Comparison of ENCODE assay signal across 8 cellular contexts in the genomic region with DNA sequence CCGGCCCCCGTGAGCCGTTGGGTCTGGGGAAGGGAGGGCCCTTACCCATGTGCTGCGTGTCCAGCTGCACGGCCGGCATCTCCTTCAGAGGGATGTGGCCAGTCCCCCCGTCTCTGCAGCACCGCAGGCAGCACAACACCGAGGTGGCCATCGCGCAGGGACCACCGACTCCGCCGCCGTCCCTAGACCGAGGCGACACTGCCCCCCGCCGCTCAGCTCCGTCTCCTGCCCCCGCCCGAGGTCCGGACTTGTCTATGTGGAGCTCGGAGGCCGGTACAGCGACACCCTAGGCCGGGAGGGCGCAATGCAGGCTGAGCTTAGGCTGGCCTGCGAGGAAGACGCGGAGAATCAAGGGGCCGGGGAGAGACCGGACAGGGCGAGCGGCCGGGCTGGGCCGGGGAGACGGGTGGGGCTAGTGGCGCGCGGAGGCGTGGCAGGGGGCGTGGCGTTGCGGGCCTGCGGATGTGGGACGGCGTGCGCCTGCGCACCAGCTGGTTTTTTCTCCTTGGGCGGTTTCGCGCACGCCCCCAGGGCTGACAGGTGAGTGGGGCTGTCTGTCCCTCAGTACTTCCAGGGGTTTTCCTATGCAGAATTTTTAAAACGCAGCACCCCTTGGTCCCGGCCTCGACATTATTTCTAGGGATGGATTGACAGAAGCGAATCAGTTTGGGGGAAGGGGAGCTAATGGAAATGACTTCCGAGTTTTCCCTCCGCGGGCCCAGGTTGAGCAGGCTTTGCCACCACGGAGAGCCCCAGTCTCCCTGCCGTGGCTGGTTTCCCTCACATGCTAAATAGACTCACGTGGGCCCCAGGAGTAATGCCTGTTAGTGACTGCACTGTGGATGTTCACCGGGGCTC. TPM values are rescaled to one million over a fixed set of nuclear protein-coding genes. Genes with fewer than 3 reads are reported as not detected.
DNase-seq lines count a peak whose midpoint lies in the region; ATAC-seq, FAIRE-seq and TF ChIP-seq lines count a peak whose summit lies in the region.

A gene with protein sequence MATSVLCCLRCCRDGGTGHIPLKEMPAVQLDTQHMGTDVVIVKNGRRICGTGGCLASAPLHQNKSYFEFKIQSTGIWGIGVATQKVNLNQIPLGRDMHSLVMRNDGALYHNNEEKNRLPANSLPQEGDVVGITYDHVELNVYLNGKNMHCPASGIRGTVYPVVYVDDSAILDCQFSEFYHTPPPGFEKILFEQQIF (minus strand): TSS at position 256 of the 858 bp plus-strand sequence. CDS start 105 bp downstream, at position 151.

- peak within 1 kb of the TSS; percentile 76 for H3K4me3 ChIP-seq in LNCaP clone FGC (ENCODE audit: low read depth, low read length)
- H3K4me3 ChIP-seq in fibroblast of pulmonary artery (replicated peaks; ENCODE audit: low read depth, low read length) = peak within 1 kb of the TSS; percentile 93

- peak within 1 kb of the TSS; percentile 85 for H3K4me3 Mint-ChIP-seq in activated T-helper 2 cell treated with anti-CD3 and anti-CD28 coated beads, Interferon-gamma antibody, Interleukin-2, Interleukin-4, amounts not matched to agents 10 μg/mL and 5 μg/mL and 100 μg/mL, durations not matched to agents 14 hours and 24 hours and 36 hours (ENCODE audit: low read depth)
- H3K4me3 Mint-ChIP-seq in natural killer cell = peak within 1 kb of the TSS; percentile 93

- no peaks in the 10 kb centered on the region for H3K9me3 Mint-ChIP-seq in activated T-helper 2 cell treated with anti-CD3 and anti-CD28 coated beads, Interferon-gamma antibody, Interleukin-2, Interleukin-4, amounts not matched to agents 10 μg/mL and 5 μg/mL and 100 μg/mL, durations not matched to agents 14 hours and 24 hours and 36 hours
- H3K9me3 Mint-ChIP-seq in natural killer cell = no peaks in the 10 kb centered on the region

- DNase-seq in G401 (ENCODE audit: low spot score) = peak; percentile 99
- DNase-seq in H54 (ENCODE audit: insufficient read length, low spot score) = peak; percentile 73
- peak; percentile 86 for DNase-seq in LNCaP clone FGC (ENCODE audit: low read depth)
- DNase-seq in RPMI8226 = peak; percentile 94
- peak; percentile 92 for DNase-seq in activated T-helper 2 cell treated with anti-CD3 and anti-CD28 coated beads, Interferon-gamma antibody, Interleukin-2, Interleukin-4, amounts not matched to agents 10 μg/mL and 5 μg/mL and 100 μg/mL, durations not matched to agents 14 hours and 24 hours and 36 hours (ENCODE audit: low spot score)
- peak; percentile 99 for DNase-seq in fibroblast of pulmonary artery (ENCODE audit: low read depth)
- peak; percentile 97 for DNase-seq in natural killer cell
- DNase-seq in stimulated activated naive CD4-positive, alpha-beta T cell (lab: John Stamatoyannopoulos, UW) = peak; percentile 80 to 92 (median 88)

- TF ChIP-seq POLR2A in H54 (IDR thresholded peaks at IDR 0.05; ENCODE audit: low read depth, low read length) = peak; percentile 68

- intact Hi-C loops in activated T-helper 2 cell treated with anti-CD3 and anti-CD28 coated beads, Interferon-gamma antibody, Interleukin-2, Interleukin-4, amounts not matched to agents 10 μg/mL and 5 μg/mL and 100 μg/mL, durations not matched to agents 14 hours and 24 hours and 36 hours (cut with micrococcal nuclease) = loop anchor here (1.0 to 5.0 kb wide), 4 partner anchors 144 to 976 kb away; partner anchors contain the start of genes EBPL and KPNA3
- intact Hi-C loops in natural killer cell (cut with micrococcal nuclease) = loop anchor here (1.0 to 5.0 kb wide), 7 partner anchors 61 to 1866 kb away; partner anchors contain the start of genes DHRS12, INTS6, KPNA3 and TRIM13

- peak; percentile 91 for FAIRE-seq in H54 (lab: Jason Lieb, UNC)

- peaks cover 4% of the 10 kb centered on the region for H3K27me3 Mint-ChIP-seq in activated T-helper 2 cell treated with anti-CD3 and anti-CD28 coated beads, Interferon-gamma antibody, Interleukin-2, Interleukin-4, amounts not matched to agents 10 μg/mL and 5 μg/mL and 100 μg/mL, durations not matched to agents 14 hours and 24 hours and 36 hours (ENCODE audit: low read depth)
- H3K27me3 Mint-ChIP-seq in natural killer cell (ENCODE audit: low read depth in 2 of 2) = no peaks in the 10 kb centered on the region

- in situ Hi-C loops in G401 (cut with HindIII; ENCODE audit: low sequenced_read_pairs) = no loop called here

- TF ChIP-seq CTCF in LNCaP clone FGC (IDR thresholded peaks at IDR 0.05; ENCODE audit: control insufficient read depth, extremely low read depth, insufficient read depth) = peak; percentile 81
- TF ChIP-seq CTCF in fibroblast of pulmonary artery (IDR thresholded peaks at IDR 0.05; ENCODE audit: low read length, missing control alignments) = peak; percentile 75
- TF ChIP-seq CTCF in natural killer cell (IDR thresholded peaks at IDR 0.05) = peak; percentile 78

- peak within 1 kb of the TSS; percentile 84 for H3K27ac Mint-ChIP-seq in activated T-helper 2 cell treated with anti-CD3 and anti-CD28 coated beads, Interferon-gamma antibody, Interleukin-2, Interleukin-4, amounts not matched to agents 10 μg/mL and 5 μg/mL and 100 μg/mL, durations not matched to agents 14 hours and 24 hours and 36 hours
- peak within 1 kb of the TSS; percentile 79 to 91 for H3K27ac Mint-ChIP-seq in natural killer cell

- peak; percentile 95 to 99 (median 97) for ATAC-seq in natural killer cell

- peaks cover 9% of the 10 kb centered on the region for H3K4me1 Mint-ChIP-seq in activated T-helper 2 cell treated with anti-CD3 and anti-CD28 coated beads, Interferon-gamma antibody, Interleukin-2, Interleukin-4, amounts not matched to agents 10 μg/mL and 5 μg/mL and 100 μg/mL, durations not matched to agents 14 hours and 24 hours and 36 hours (ENCODE audit: low read depth)
- H3K4me1 Mint-ChIP-seq in natural killer cell = peaks cover 17 to 20% of the 10 kb centered on the region in 2 donors

- H3K36me3 Mint-ChIP-seq in activated T-helper 2 cell treated with anti-CD3 and anti-CD28 coated beads, Interferon-gamma antibody, Interleukin-2, Interleukin-4, amounts not matched to agents 10 μg/mL and 5 μg/mL and 100 μg/mL, durations not matched to agents 14 hours and 24 hours and 36 hours (ENCODE audit: low read depth) = no peaks in the 10 kb centered on the region
- H3K36me3 Mint-ChIP-seq in natural killer cell = no peaks in the 10 kb centered on the region

RNA-seq across cellular contexts. Expression of the gene that starts here (rescaled TPM):
- 7.3 and 8.4 TPM in 2 replicates for total RNA-seq in G401 (2014; rRNA removed; shearing (Covaris generic))
- total RNA-seq in activated T-helper 2 cell treated with anti-CD3 and anti-CD28 coated beads, Interferon-gamma antibody, Interleukin-2, Interleukin-4, amounts not matched to agents 10 μg/mL and 5 μg/mL and 100 μg/mL, durations not matched to agents 14 hours and 24 hours and 36 hours = 8.7 and 9.8 TPM in 2 replicates
- total RNA-seq in natural killer cell = 1 to 10 TPM; 3.0 to 6.2 (median 4.4) TPM

Comparison
In these comparisons a context has a peak if more than half of its experiments do, and no peak if none do; other contexts are left out.
1. Peak in every context shown above with its lines: DNase-seq, ATAC-seq and H3K4me3 ChIP-seq.